Comparison of ENCODE assay signal across 8 cellular contexts in genomic region chr6:142902636-142903053, GRCh38. TPM values are rescaled to one million over a fixed set of nuclear protein-coding genes. Genes with fewer than 3 reads are reported as not detected.
DNase-seq lines count a peak whose midpoint lies in the region; ATAC-seq and TF ChIP-seq lines count a peak whose summit lies in the region.

No MANE protein-coding gene starts in this region.

- no peaks in the 10 kb centered on the region for H3K9me3 ChIP-seq in left ventricle myocardium inferior (replicated peaks)

- H3K27ac ChIP-seq in left ventricle myocardium inferior (replicated peaks), result peak overlapping the region; percentile 33

- no peak for TF ChIP-seq CTCF in left ventricle myocardium inferior (IDR thresholded peaks at IDR 0.05; ENCODE audit: borderline replicate concordance)

- H3K36me3 ChIP-seq in left ventricle myocardium inferior, result no peaks in the 10 kb centered on the region

- H3K27me3 ChIP-seq in left ventricle myocardium inferior (ENCODE audit: low read depth), result no peaks in the 10 kb centered on the region

- H3K4me3 ChIP-seq in left ventricle myocardium inferior, result no peak overlapping the region

- H3K4me1 ChIP-seq in left ventricle myocardium inferior, result peaks cover 48% of the 10 kb centered on the region

- intact Hi-C loops in left ventricle myocardium inferior (cut with micrococcal nuclease), result no loop called here

- peak; percentile 74 for ATAC-seq in HG03159 (IDR thresholded peaks at IDR 0.05; ENCODE audit: unreplicated experiment)

- DNase-seq in SKM-1 treated with dmso at 0.1 percent for 144 hours (lab: John Stamatoyannopoulos, UW; ENCODE audit: unreplicated experiment) (peak; percentile 37), SKM-1 (lab: John Stamatoyannopoulos, UW; ENCODE audit: unreplicated experiment) (no peak), RPMI8226 (peak; percentile 85), left ventricle myocardium inferior (peak; percentile 46), D341Med (ENCODE audit: low spot score) (no peak)
- peak; percentile 64 for DNase-seq in activated gamma-delta T cell treated with anti-CD3 and anti-CD28 coated beads, Interleukin-2, amount 50 U/mL, for 16 hours (ENCODE audit: low read depth)
- DNase-seq in stimulated activated CD4-positive, alpha-beta T cell treated with anti-CD3 and anti-CD28 coated beads, Interleukin-2, amount 100 ng/mL, for 4 hours (ENCODE audit: low read depth), result peak; percentile 42

RNA-seq across cellular contexts. Expression of gene HIVEP2, which starts 42.3 kb away (rescaled TPM):
- total RNA-seq in left ventricle myocardium inferior, result 16.2 TPM

Comparison
In these comparisons a context has a peak if more than half of its experiments do, and no peak if none do; other contexts are left out.
1. DNase-seq: peak in SKM-1 treated with dmso at 0.1 percent for 144 hours (single experiment), RPMI8226 (single experiment), activated gamma-delta T cell treated with anti-CD3 and anti-CD28 coated beads, Interleukin-2, amount 50 U/mL, for 16 hours (single experiment), left ventricle myocardium inferior (single experiment) and stimulated activated CD4-positive, alpha-beta T cell treated with anti-CD3 and anti-CD28 coated beads, Interleukin-2, amount 100 ng/mL, for 4 hours (single experiment); none in SKM-1 (single experiment) and D341Med (single experiment).